In genomic region chr13:112692104-112692503, GRCh38 we compare ENCODE assay signal across 9 cellular contexts. TPM values are rescaled to one million over a fixed set of nuclear protein-coding genes. Genes with fewer than 3 reads are reported as not detected.
A peak's percentile ranks its signal among the peaks of the same experiment; 100 is the strongest.
DNase-seq lines count a peak whose midpoint lies in the region; ATAC-seq and TF ChIP-seq lines count a peak whose summit lies in the region.
"Had no signal": no experiment of that assay in that cellular context is flagged by ENCODE, and none has a peak within 500 bp of the region (broad histone marks: within the 10 kb centered on the region; RNA-seq: fewer than 3 reads in every experiment).

No MANE protein-coding gene starts in this region.

- H3K36me3 Mint-ChIP-seq in activated naive CD4-positive, alpha-beta T cell treated with anti-CD3 and anti-CD28 coated beads, Interleukin-2, amount 50 U/mL, for 24 hours, result no peaks in the 10 kb centered on the region
- peaks cover 5% of the 10 kb centered on the region for H3K36me3 Mint-ChIP-seq in memory B cell

- H3K4me1 ChIP-seq in adipocyte (ENCODE audit: control insufficient read depth, insufficient read depth, low read length) (peaks cover 24% of the 10 kb centered on the region), thoracic aorta (ENCODE audit: control insufficient read depth in 1 of 2, low read depth in 2 of 2) (peaks cover 8 to 23% of the 10 kb centered on the region in 2 donors)

- H3K9ac ChIP-seq in adipocyte (ENCODE audit: low read length), result peak overlapping the region; percentile 88

- no peaks in the 10 kb centered on the region for H3K9me3 Mint-ChIP-seq in activated naive CD4-positive, alpha-beta T cell treated with anti-CD3 and anti-CD28 coated beads, Interleukin-2, amount 50 U/mL, for 24 hours
- H3K9me3 Mint-ChIP-seq in memory B cell, result no peaks in the 10 kb centered on the region

- H3K27me3 ChIP-seq in adipocyte (replicated peaks; ENCODE audit: control insufficient read depth, insufficient read depth, low read length), result no peaks in the 10 kb centered on the region
- no peaks in the 10 kb centered on the region for H3K27me3 ChIP-seq in thoracic aorta (replicated peaks; ENCODE audit: insufficient read depth)

- H3K27me3 Mint-ChIP-seq in activated naive CD4-positive, alpha-beta T cell treated with anti-CD3 and anti-CD28 coated beads, Interleukin-2, amount 50 U/mL, for 24 hours, result no peaks in the 10 kb centered on the region
- no peaks in the 10 kb centered on the region for H3K27me3 Mint-ChIP-seq in memory B cell

- H3K4me3 Mint-ChIP-seq in activated naive CD4-positive, alpha-beta T cell treated with anti-CD3 and anti-CD28 coated beads, Interleukin-2, amount 50 U/mL, for 24 hours, result peak overlapping the region; percentile 91
- peak overlapping the region; percentile 81 for H3K4me3 Mint-ChIP-seq in memory B cell

- H3K9me3 ChIP-seq in adipocyte (ENCODE audit: control insufficient read depth, low read length) (no peaks in the 10 kb centered on the region), thoracic aorta (no peaks in the 10 kb centered on the region)

- no peak for TF ChIP-seq CTCF in thoracic aorta (IDR thresholded peaks at IDR 0.05)

- ATAC-seq in memory B cell (ENCODE audit: low read depth), result no peak
- no peak for ATAC-seq in thoracic aorta (ENCODE audit: insufficient number of reproducible peaks, low FRiP score, low read depth)
- ATAC-seq in HG02870 (IDR thresholded peaks at IDR 0.05; ENCODE audit: unreplicated experiment), result no peak

- H3K4me1 Mint-ChIP-seq in activated naive CD4-positive, alpha-beta T cell treated with anti-CD3 and anti-CD28 coated beads, Interleukin-2, amount 50 U/mL, for 24 hours, result peaks cover 57% of the 10 kb centered on the region
- H3K4me1 Mint-ChIP-seq in memory B cell, result peaks cover 28% of the 10 kb centered on the region

- H3K36me3 ChIP-seq in adipocyte (ENCODE audit: control insufficient read depth, insufficient read depth, low read length, severe bottlenecking) (no peaks in the 10 kb centered on the region), thoracic aorta (no peaks in the 10 kb centered on the region)

- H3K4me3 ChIP-seq in adipocyte (ENCODE audit: low read length), result peak overlapping the region; percentile 86
- H3K4me3 ChIP-seq in thoracic aorta, result peak overlapping the region; percentile 95

- H3K27ac ChIP-seq in thoracic aorta, result no peak overlapping the region

- no peak for DNase-seq in activated naive CD4-positive, alpha-beta T cell treated with anti-CD3 and anti-CD28 coated beads, Interleukin-2, amount 50 U/mL, for 16 hours
- no peak for DNase-seq in adipocyte (ENCODE audit: low read depth)
- DNase-seq in memory B cell (ENCODE audit: low spot score in 2 of 2), result no peak
- no peak for DNase-seq in thoracic aorta (ENCODE audit: low spot score)
- no peak for DNase-seq in Kasumi-1 (lab: John Stamatoyannopoulos, UW)
- no peak for DNase-seq in NAMALWA (ENCODE audit: low spot score)
- DNase-seq: NCI-H82 had no signal

- no peak overlapping the region for H3K27ac Mint-ChIP-seq in activated naive CD4-positive, alpha-beta T cell treated with anti-CD3 and anti-CD28 coated beads, Interleukin-2, amount 50 U/mL, for 24 hours
- H3K27ac Mint-ChIP-seq in memory B cell, result no peak overlapping the region

RNA-seq across cellular contexts. Expression of gene ATP11A, which starts 2.3 kb away (rescaled TPM):
- total RNA-seq in thoracic aorta, result 10 to 100 TPM; 15.2 to 38.4 TPM
